24 cellular contexts compared by ENCODE assay signal in genomic region chr10:51125518-51125917, GRCh38. TPM values are rescaled to one million over a fixed set of nuclear protein-coding genes. Genes with fewer than 3 reads are reported as not detected.
DNase-seq lines count a peak whose midpoint lies in the region; ATAC-seq, FAIRE-seq and TF ChIP-seq lines count a peak whose summit lies in the region.
"Had no signal": no experiment of that assay in that cellular context is flagged by ENCODE, and none has a peak within 500 bp of the region (broad histone marks: within the 10 kb centered on the region; RNA-seq: fewer than 3 reads in every experiment).

No MANE protein-coding gene starts in this region.

- no peaks in the 10 kb centered on the region for H3K4me1 Mint-ChIP-seq in activated CD8-positive, alpha-beta T cell treated with anti-CD3 and anti-CD28 coated beads for 36 hours (ENCODE audit: low read depth)
- no peaks in the 10 kb centered on the region for H3K4me1 Mint-ChIP-seq in activated CD8-positive, alpha-beta T cell treated with anti-CD3 and anti-CD28 coated beads, Interleukin-2, amount 10 ng/mL, durations not matched to agents 7 days and 5 days (ENCODE audit: low read depth)
- H3K4me1 Mint-ChIP-seq: CD14-positive monocyte; CD4-positive, alpha-beta memory T cell; CD4-positive, CD25-positive, alpha-beta regulatory T cell; CD8-positive, alpha-beta memory T cell had no signal

- intact Hi-C loops in activated CD8-positive, alpha-beta T cell treated with anti-CD3 and anti-CD28 coated beads for 36 hours (cut with micrococcal nuclease) = no loop called here

- H3K4me1 ChIP-seq in gastroesophageal sphincter = no peaks in the 10 kb centered on the region
- H3K4me1 ChIP-seq: BE2C, BLaER1 had no signal

- POLR2A ChIA-PET in activated CD8-positive, alpha-beta T cell treated with anti-CD3 and anti-CD28 coated beads for 36 hours (lab: Charles Lee) = no interaction called here
- POLR2A ChIA-PET in activated CD8-positive, alpha-beta T cell treated with anti-CD3 and anti-CD28 coated beads, Interleukin-2, amount 10 ng/mL, durations not matched to agents 7 days and 5 days (lab: Charles Lee) = interaction anchor here (0.7 kb wide), 1 partner anchor 199 kb away, joined by 3 read pairs; no protein-coding TSS in a partner anchor

- FAIRE-seq in TTC549 (lab: Jason Lieb, UNC) = peak; percentile 100
- FAIRE-seq: GM12891, GM19239 had no signal

- H3K36me3 ChIP-seq in gastroesophageal sphincter = no peaks in the 10 kb centered on the region
- H3K36me3 ChIP-seq: BE2C, BLaER1 had no signal

- no peak for TF ChIP-seq CTCF in activated CD8-positive, alpha-beta T cell treated with anti-CD3 and anti-CD28 coated beads for 36 hours (IDR thresholded peaks at IDR 0.05)
- TF ChIP-seq CTCF in gastroesophageal sphincter (IDR thresholded peaks at IDR 0.05) = no peak

- no peaks in the 10 kb centered on the region for H3K27me3 Mint-ChIP-seq in activated CD8-positive, alpha-beta T cell treated with anti-CD3 and anti-CD28 coated beads for 36 hours
- H3K27me3 Mint-ChIP-seq in activated CD8-positive, alpha-beta T cell treated with anti-CD3 and anti-CD28 coated beads, Interleukin-2, amount 10 ng/mL, durations not matched to agents 7 days and 5 days (ENCODE audit: low read depth) = no peaks in the 10 kb centered on the region
- H3K27me3 Mint-ChIP-seq: CD4-positive, CD25-positive, alpha-beta regulatory T cell had no signal

- no peak overlapping the region for H3K4me3 Mint-ChIP-seq in activated CD8-positive, alpha-beta T cell treated with anti-CD3 and anti-CD28 coated beads for 36 hours
- H3K4me3 Mint-ChIP-seq in activated CD8-positive, alpha-beta T cell treated with anti-CD3 and anti-CD28 coated beads, Interleukin-2, amount 10 ng/mL, durations not matched to agents 7 days and 5 days = no peak overlapping the region
- H3K4me3 Mint-ChIP-seq: CD14-positive monocyte; CD4-positive, alpha-beta memory T cell; CD4-positive, CD25-positive, alpha-beta regulatory T cell; CD8-positive, alpha-beta memory T cell had no signal

- CTCF ChIA-PET in activated CD8-positive, alpha-beta T cell treated with anti-CD3 and anti-CD28 coated beads for 36 hours (lab: Charles Lee) = no interaction called here
- CTCF ChIA-PET in activated CD8-positive, alpha-beta T cell treated with anti-CD3 and anti-CD28 coated beads, Interleukin-2, amount 10 ng/mL, durations not matched to agents 7 days and 5 days (lab: Charles Lee) = no interaction called here

- DNase-seq in activated CD8-positive, alpha-beta T cell treated with anti-CD3 and anti-CD28 coated beads for 36 hours = peak; percentile 1
- DNase-seq in activated CD8-positive, alpha-beta T cell treated with anti-CD3 and anti-CD28 coated beads, Interleukin-2, amount 10 ng/mL, durations not matched to agents 7 days and 5 days = no peak
- no peak for DNase-seq in cerebellum (ENCODE audit: low spot score)
- DNase-seq: ACHN; BE2C; C1 segment of cervical spinal cord; CD4-positive, alpha-beta memory T cell; CD4-positive, CD25-positive, alpha-beta regulatory T cell; CD8-positive, alpha-beta memory T cell; COR-L47; DMS 273 treated with DMSO at 0.1 percent for 48 hours; DMS153; DMS53; DMS79; DND-41; EL; GF-D8 had no signal

- H3K9me3 Mint-ChIP-seq in activated CD8-positive, alpha-beta T cell treated with anti-CD3 and anti-CD28 coated beads for 36 hours = peaks cover 3% of the 10 kb centered on the region
- peaks cover 4% of the 10 kb centered on the region for H3K9me3 Mint-ChIP-seq in activated CD8-positive, alpha-beta T cell treated with anti-CD3 and anti-CD28 coated beads, Interleukin-2, amount 10 ng/mL, durations not matched to agents 7 days and 5 days (ENCODE audit: insufficient read depth)

- H3K4me3 ChIP-seq in gastroesophageal sphincter = no peak overlapping the region
- H3K4me3 ChIP-seq: BLaER1 had no signal

- no peaks in the 10 kb centered on the region for H3K36me3 Mint-ChIP-seq in activated CD8-positive, alpha-beta T cell treated with anti-CD3 and anti-CD28 coated beads for 36 hours (ENCODE audit: low read depth)
- H3K36me3 Mint-ChIP-seq in activated CD8-positive, alpha-beta T cell treated with anti-CD3 and anti-CD28 coated beads, Interleukin-2, amount 10 ng/mL, durations not matched to agents 7 days and 5 days (ENCODE audit: low read depth) = no peaks in the 10 kb centered on the region
- H3K36me3 Mint-ChIP-seq: CD14-positive monocyte; CD4-positive, alpha-beta memory T cell; CD4-positive, CD25-positive, alpha-beta regulatory T cell; CD8-positive, alpha-beta memory T cell had no signal

- ATAC-seq in activated CD8-positive, alpha-beta T cell treated with anti-CD3 and anti-CD28 coated beads for 36 hours = no peak
- ATAC-seq in activated CD8-positive, alpha-beta T cell treated with anti-CD3 and anti-CD28 coated beads, Interleukin-2, amount 10 ng/mL, durations not matched to agents 7 days and 5 days = no peak
- no peak for ATAC-seq in gastroesophageal sphincter

- no peak overlapping the region for H3K27ac Mint-ChIP-seq in activated CD8-positive, alpha-beta T cell treated with anti-CD3 and anti-CD28 coated beads for 36 hours
- no peak overlapping the region for H3K27ac Mint-ChIP-seq in activated CD8-positive, alpha-beta T cell treated with anti-CD3 and anti-CD28 coated beads, Interleukin-2, amount 10 ng/mL, durations not matched to agents 7 days and 5 days
- H3K27ac Mint-ChIP-seq: CD14-positive monocyte; CD4-positive, alpha-beta memory T cell; CD4-positive, CD25-positive, alpha-beta regulatory T cell; CD8-positive, alpha-beta memory T cell had no signal

- H3K27ac ChIP-seq in gastroesophageal sphincter = no peak overlapping the region
- H3K27ac ChIP-seq: 22Rv1, BLaER1 had no signal

- 97 to 100% methylated on average over 1 to 2 of the region's 2 CpGs for WGBS in gastroesophageal sphincter (ENCODE audit: low coverage in 1 of 2), 2 donors

- no peak for TF ChIP-seq POLR2A in gastroesophageal sphincter (IDR thresholded peaks at IDR 0.05)

- TF ChIP-seq EP300 in gastroesophageal sphincter (IDR thresholded peaks at IDR 0.05) = no peak

- no peaks in the 10 kb centered on the region for H3K9me3 ChIP-seq in gastroesophageal sphincter
- H3K9me3 ChIP-seq: BE2C, BLaER1 had no signal

- no peaks in the 10 kb centered on the region for H3K27me3 ChIP-seq in gastroesophageal sphincter
- H3K27me3 ChIP-seq: BE2C, BLaER1 had no signal

RNA-seq across cellular contexts. Expression of gene PRKG1, which starts 51.2 kb away (rescaled TPM):
- not detected for total RNA-seq in activated CD8-positive, alpha-beta T cell treated with anti-CD3 and anti-CD28 coated beads for 36 hours
- not detected for total RNA-seq in activated CD8-positive, alpha-beta T cell treated with anti-CD3 and anti-CD28 coated beads, Interleukin-2, amount 10 ng/mL, durations not matched to agents 7 days and 5 days
- total RNA-seq in cerebellum (58.3 TPM), gastroesophageal sphincter (10 to 100 TPM; 27.5 to 73.2 (median 39.2) TPM)
- total RNA-seq: CD8-positive, alpha-beta memory T cell had no signal

Comparison
In these comparisons a context has a peak if more than half of its experiments do, and no peak if none do; other contexts are left out.
1. RNA of gene PRKG1, which starts 51.2 kb away (total RNA-seq): 58.3 TPM in cerebellum (single experiment) and 27.5 to 73.2 TPM in gastroesophageal sphincter; not detected in activated CD8-positive, alpha-beta T cell treated with anti-CD3 and anti-CD28 coated beads for 36 hours and not detected in activated CD8-positive, alpha-beta T cell treated with anti-CD3 and anti-CD28 coated beads, Interleukin-2, amount 10 ng/mL, durations not matched to agents 7 days and 5 days; every median in the first group is over 10 times any median in the second.